8 cellular contexts compared by ENCODE assay signal in genomic region chr19:3035542-3036118, GRCh38. TPM values are rescaled to one million over a fixed set of nuclear protein-coding genes. Genes with fewer than 3 reads are reported as not detected.
A peak's percentile ranks its signal among the peaks of the same experiment; 100 is the strongest.
DNase-seq lines count a peak whose midpoint lies in the region; ATAC-seq, FAIRE-seq and TF ChIP-seq lines count a peak whose summit lies in the region.

No MANE protein-coding gene starts in this region.

- H3K27me3 ChIP-seq in ACC112 (ENCODE audit: insufficient read depth, low read length), result no peaks in the 10 kb centered on the region
- no peaks in the 10 kb centered on the region for H3K27me3 ChIP-seq in WERI-Rb-1 (ENCODE audit: insufficient read depth, low read depth, severe bottlenecking)
- no peaks in the 10 kb centered on the region for H3K27me3 ChIP-seq in bronchial epithelial cell (ENCODE audit: control insufficient read depth, insufficient read depth, low read length)
- peaks cover 80% of the 10 kb centered on the region for H3K27me3 ChIP-seq in iPS-20b (ENCODE audit: insufficient read depth, low read length)
- H3K27me3 ChIP-seq in skeletal muscle tissue (ENCODE audit: control insufficient read depth in 3 of 3, insufficient read depth in 3 of 3, low read length in 3 of 3), result no peaks in the 10 kb centered on the region

- FAIRE-seq in bronchial epithelial cell (lab: Jason Lieb, UNC), result no peak

- no peaks in the 10 kb centered on the region for H3K9me3 ChIP-seq in WERI-Rb-1 (ENCODE audit: severe bottlenecking)
- no peaks in the 10 kb centered on the region for H3K9me3 ChIP-seq in iPS-20b (ENCODE audit: insufficient read depth, low read depth, low read length)
- no peaks in the 10 kb centered on the region for H3K9me3 ChIP-seq in skeletal muscle tissue (ENCODE audit: control insufficient read depth in 3 of 3, low read length in 3 of 3)

- ATAC-seq in GM18873 (IDR thresholded peaks at IDR 0.05; ENCODE audit: low FRiP score, unreplicated experiment) (peak; percentile 78), HG03135 (IDR thresholded peaks at IDR 0.05; ENCODE audit: unreplicated experiment) (peak; percentile 72)

- peak; percentile 97 for DNase-seq in NCI-H2196 treated with DMSO at 0.1 percent for 48 hours (lab: John Stamatoyannopoulos, UW; ENCODE audit: unreplicated experiment)
- peak; percentile 99 for DNase-seq in WERI-Rb-1
- peak; percentile 94 for DNase-seq in bronchial epithelial cell (ENCODE audit: low read depth)

- H3K27ac ChIP-seq in ACC112 (ENCODE audit: low read depth, low read length) (peak overlapping the region; percentile 50), WERI-Rb-1 (peak overlapping the region; percentile 82), iPS-20b (ENCODE audit: low read length) (peak overlapping the region; percentile 34), skeletal muscle tissue (ENCODE audit: low read depth, low read length) (peak overlapping the region; percentile 93)

- H2AFZ ChIP-seq in ACC112 (ENCODE audit: low read length, unreplicated experiment), result peak overlapping the region; percentile 90

- no peaks in the 10 kb centered on the region for H3K79me2 ChIP-seq in ACC112 (ENCODE audit: control insufficient read depth, insufficient read depth, low read length, unreplicated experiment)

- peak overlapping the region; percentile 73; the same call in 1 of the 2 replicates for H3K9ac ChIP-seq in iPS-20b (ENCODE audit: low read depth, low read length)
- peak overlapping the region; percentile 79 to 89 (median 85) for H3K9ac ChIP-seq in skeletal muscle tissue (ENCODE audit: low read depth in 1 of 3, low read length in 3 of 3)

- peaks cover 4% of the 10 kb centered on the region for H3K4me1 ChIP-seq in ACC112 (ENCODE audit: control insufficient read depth, insufficient read depth, low read length, unreplicated experiment)
- H3K4me1 ChIP-seq in iPS-20b (ENCODE audit: insufficient read depth, low read length), result peaks cover 5% of the 10 kb centered on the region
- H3K4me1 ChIP-seq in skeletal muscle tissue (ENCODE audit: control insufficient read depth in 3 of 3, insufficient read depth in 3 of 3, low read length in 3 of 3), result peaks cover 20 to 32% (median 27%) of the 10 kb centered on the region in 3 donors

- peak overlapping the region; percentile 78 for H3K4me3 ChIP-seq in ACC112 (ENCODE audit: low read depth, low read length)
- H3K4me3 ChIP-seq in WERI-Rb-1 (ENCODE audit: low read depth, low read length), result peak overlapping the region; percentile 62
- H3K4me3 ChIP-seq in bronchial epithelial cell (ENCODE audit: low read depth, low read length), result peak overlapping the region; percentile 39
- peak overlapping the region; percentile 82 for H3K4me3 ChIP-seq in iPS-20b (ENCODE audit: low read length)
- peak overlapping the region; percentile 83 to 91 (median 87) for H3K4me3 ChIP-seq in skeletal muscle tissue (ENCODE audit: low read length in 3 of 3)

- H3K36me3 ChIP-seq in ACC112 (ENCODE audit: insufficient read depth, low read length) (no peaks in the 10 kb centered on the region), WERI-Rb-1 (no peaks in the 10 kb centered on the region), bronchial epithelial cell (ENCODE audit: control insufficient read depth, insufficient read depth, low read length) (no peaks in the 10 kb centered on the region), iPS-20b (ENCODE audit: insufficient read depth, low read depth, low read length) (no peaks in the 10 kb centered on the region), skeletal muscle tissue (ENCODE audit: control insufficient read depth in 3 of 3, insufficient read depth in 3 of 3, low read length in 3 of 3) (no peaks in the 10 kb centered on the region)

- TF ChIP-seq CTCF in WERI-Rb-1 (IDR thresholded peaks at IDR 0.05; ENCODE audit: low read depth, low read length) (no peak), bronchial epithelial cell (IDR thresholded peaks at IDR 0.05; ENCODE audit: insufficient read depth, low read length, severe bottlenecking) (no peak)

RNA-seq across cellular contexts. Expression of gene TLE2, which starts 6.5 kb away (rescaled TPM):
- total RNA-seq in bronchial epithelial cell, result 0.53 and 1.0 TPM in 2 replicates
- total RNA-seq in skeletal muscle tissue, result 9.4 TPM

RNA-seq across cellular contexts. Expression of gene TLE5, which starts 26.7 kb away (rescaled TPM):
- total RNA-seq in bronchial epithelial cell (144 and 200 TPM in 2 replicates), skeletal muscle tissue (98.1 TPM)

RNA-seq across cellular contexts. Expression of gene TLE6, which starts 58.3 kb away (rescaled TPM):
- under 0.01 TPM in 1 of 2 replicates, not detected in the other for total RNA-seq in bronchial epithelial cell
- not detected for total RNA-seq in skeletal muscle tissue

RNA-seq across cellular contexts. Expression of gene GNA11, which starts 58.5 kb away (rescaled TPM):
- 47.9 and 48.1 TPM in 2 replicates for total RNA-seq in bronchial epithelial cell
- 37.1 TPM for total RNA-seq in skeletal muscle tissue

Comparison
In these comparisons a context has a peak if more than half of its experiments do, and no peak if none do; other contexts are left out.
1. Peak in every context shown above with its lines: DNase-seq, ATAC-seq, H3K4me3 ChIP-seq and H3K27ac ChIP-seq.
2. H3K27ac ChIP-seq: peak in every context shown above with its lines; median percentile 93 in skeletal muscle tissue; 82 in WERI-Rb-1; 50 in ACC112; 34 in iPS-20b.